In genomic region chr15:73716417-73716816, GRCh38 we compare ENCODE assay signal across 24 cellular contexts. TPM values are rescaled to one million over a fixed set of nuclear protein-coding genes. Genes with fewer than 3 reads are reported as not detected.
DNase-seq lines count a peak whose midpoint lies in the region; ATAC-seq and TF ChIP-seq lines count a peak whose summit lies in the region.
"Had no signal": no experiment of that assay in that cellular context is flagged by ENCODE, and none has a peak within 500 bp of the region (broad histone marks: within the 10 kb centered on the region; RNA-seq: fewer than 3 reads in every experiment).

No MANE protein-coding gene starts in this region.

- H3K4me3 ChIP-seq in stomach (no peak overlapping the region), MG63 (no peak overlapping the region)
- H3K4me3 ChIP-seq: uterus had no signal

- 59 to 70% (median 65%) methylated on average over 6 of the region's 6 CpGs for WGBS in stomach, 5 donors

- H3K27ac Mint-ChIP-seq in stimulated activated naive CD8-positive, alpha-beta T cell treated with anti-CD3 and anti-CD28 coated beads, Interleukin-15, amount 100 ng/mL, for 72 hours: no peak overlapping the region
- H3K27ac Mint-ChIP-seq: activated CD8-positive, alpha-beta T cell treated with anti-CD3 and anti-CD28 coated beads, Interleukin-2, amount 10 ng/mL, durations not matched to agents 7 days and 5 days; CD8-positive, alpha-beta T cell had no signal

- H3K4me1 Mint-ChIP-seq in stimulated activated naive CD8-positive, alpha-beta T cell treated with anti-CD3 and anti-CD28 coated beads, Interleukin-15, amount 100 ng/mL, for 72 hours: no peaks in the 10 kb centered on the region

- H3K9me3 Mint-ChIP-seq in stimulated activated naive CD8-positive, alpha-beta T cell treated with anti-CD3 and anti-CD28 coated beads, Interleukin-15, amount 100 ng/mL, for 72 hours: no peaks in the 10 kb centered on the region
- H3K9me3 Mint-ChIP-seq: CD8-positive, alpha-beta T cell; neural crest cell had no signal

- no peak overlapping the region for H3K4me3 Mint-ChIP-seq in stimulated activated naive CD8-positive, alpha-beta T cell treated with anti-CD3 and anti-CD28 coated beads, Interleukin-15, amount 100 ng/mL, for 72 hours
- H3K4me3 Mint-ChIP-seq: activated CD8-positive, alpha-beta T cell treated with anti-CD3 and anti-CD28 coated beads, Interleukin-2, amount 10 ng/mL, durations not matched to agents 7 days and 5 days; CD8-positive, alpha-beta T cell; neural crest cell had no signal

- intact Hi-C loops in left ventricle myocardium superior (cut with micrococcal nuclease): no loop called here
- intact Hi-C loops in stomach (cut with DNase I; ENCODE audit: low total_unique reads): no loop called here

- TF ChIP-seq EP300 in stomach (IDR thresholded peaks at IDR 0.05): no peak

- no peak for TF ChIP-seq POLR2A in stomach (IDR thresholded peaks at IDR 0.05)

- peaks cover 0 to 12% (median 0%) of the 10 kb centered on the region in 4 donors for H3K4me1 ChIP-seq in stomach
- H3K4me1 ChIP-seq: uterus had no signal

- DNase-seq in DMS153 (lab: John Stamatoyannopoulos, UW) (peak; percentile 64), DMS153 treated with DMSO at 0.1 percent for 48 hours (lab: John Stamatoyannopoulos, UW; ENCODE audit: unreplicated experiment) (no peak), NCI-H69 (lab: John Stamatoyannopoulos, UW) (peak; percentile 6), left ventricle myocardium superior (peak; percentile 94), stomach (peak; percentile 51), MG63 (no peak)
- no peak for DNase-seq in stimulated activated CD4-positive, alpha-beta T cell treated with anti-CD3 and anti-CD28 coated beads, Interleukin-2, amount 100 ng/mL, for 24 hours
- no peak for DNase-seq in stimulated activated naive CD8-positive, alpha-beta T cell treated with anti-CD3 and anti-CD28 coated beads, Interleukin-15, amount 100 ng/mL, for 72 hours
- DNase-seq: activated CD8-positive, alpha-beta T cell treated with anti-CD3 and anti-CD28 coated beads, Interleukin-2, amount 10 ng/mL, durations not matched to agents 7 days and 5 days; activated naive CD4-positive, alpha-beta T cell; activated T-cell treated with anti-CD3 and anti-CD28 coated beads, Interleukin-2, amount 50 U/mL, for 1 hour; amygdala; caudate nucleus; CD8-positive, alpha-beta T cell; NCI-H1048; NCI-H446; T1000; uterus had no signal

- H3K27me3 Mint-ChIP-seq in stimulated activated naive CD8-positive, alpha-beta T cell treated with anti-CD3 and anti-CD28 coated beads, Interleukin-15, amount 100 ng/mL, for 72 hours: peaks cover 33% of the 10 kb centered on the region

- ATAC-seq in left ventricle myocardium superior: peak; percentile 91
- ATAC-seq in stimulated activated naive CD8-positive, alpha-beta T cell treated with anti-CD3 and anti-CD28 coated beads, Interleukin-15, amount 100 ng/mL, for 72 hours: no peak
- ATAC-seq: activated CD4-positive, CD25-positive, alpha-beta regulatory T cell treated with anti-CD3 and anti-CD28 coated beads, Interleukin-2, amount 50 U/mL, for 24 hours; activated CD8-positive, alpha-beta T cell treated with anti-CD3 and anti-CD28 coated beads, Interleukin-2, amount 10 ng/mL, durations not matched to agents 7 days and 5 days; CD8-positive, alpha-beta T cell; HCT116 had no signal

- no peaks in the 10 kb centered on the region for H3K27me3 ChIP-seq in stomach
- no peaks in the 10 kb centered on the region for H3K27me3 ChIP-seq in MG63
- H3K27me3 ChIP-seq: uterus had no signal

- H3K36me3 ChIP-seq in stomach: peaks cover 12 to 34% (median 29%) of the 10 kb centered on the region in 4 donors
- peaks cover 16% of the 10 kb centered on the region for H3K36me3 ChIP-seq in MG63
- H3K36me3 ChIP-seq: uterus had no signal

- no peak for TF ChIP-seq CTCF in stomach (IDR thresholded peaks at IDR 0.05)

- no peak overlapping the region for H3K27ac ChIP-seq in stomach
- H3K27ac ChIP-seq: 22Rv1, uterus had no signal

- no peaks in the 10 kb centered on the region for H3K9me3 ChIP-seq in stomach
- no peaks in the 10 kb centered on the region for H3K9me3 ChIP-seq in MG63
- H3K9me3 ChIP-seq: uterus had no signal

RNA-seq across cellular contexts. Expression of gene CD276, which starts 32.2 kb away (rescaled TPM):
- total RNA-seq in left ventricle myocardium superior (39.0 TPM), stomach (100 to 1,000 TPM in 1 of 5 donors, 10 to 100 TPM in 4; 24.4 to 185 (median 34.4) TPM)
- 10 to 100 TPM; 10.4 to 33.9 (median 19.3) TPM for polyA plus RNA-seq in stomach
- total RNA-seq in MG63 (2014; rRNA removed; shearing (Covaris generic); ENCODE audit: low replicate concordance): 139 and 155 TPM in 2 replicates
- total RNA-seq: activated CD8-positive, alpha-beta T cell treated with anti-CD3 and anti-CD28 coated beads, Interleukin-2, amount 10 ng/mL, durations not matched to agents 7 days and 5 days; CD8-positive, alpha-beta T cell had no signal

RNA-seq across cellular contexts. Expression of gene INSYN1, which starts 36.7 kb away (rescaled TPM):
- 168 TPM for total RNA-seq in left ventricle myocardium superior
- total RNA-seq in stomach: 10 to 100 TPM in 2 of 5 donors, 1 to 10 TPM in 2, under 1 TPM in 1; 0.14 to 39.7 (median 9.3) TPM
- 10 to 100 TPM in 1 of 3 donors, 1 to 10 TPM in 2; 2.0 to 11.3 (median 5.6) TPM for polyA plus RNA-seq in stomach
- 15.2 and 21.2 TPM in 2 replicates for total RNA-seq in MG63 (2014; rRNA removed; shearing (Covaris generic); ENCODE audit: low replicate concordance)
- total RNA-seq: activated CD8-positive, alpha-beta T cell treated with anti-CD3 and anti-CD28 coated beads, Interleukin-2, amount 10 ng/mL, durations not matched to agents 7 days and 5 days; CD8-positive, alpha-beta T cell; mononuclear cell; RPMI7951 had no signal

Comparison
In these comparisons a context has a peak if more than half of its experiments do, and no peak if none do; other contexts are left out.
1. DNase-seq: peak in DMS153 (single experiment), NCI-H69 (single experiment), left ventricle myocardium superior (single experiment) and stomach (single experiment); none in DMS153 treated with DMSO at 0.1 percent for 48 hours (single experiment), MG63 (single experiment), stimulated activated CD4-positive, alpha-beta T cell treated with anti-CD3 and anti-CD28 coated beads, Interleukin-2, amount 100 ng/mL, for 24 hours (0 of 2) and stimulated activated naive CD8-positive, alpha-beta T cell treated with anti-CD3 and anti-CD28 coated beads, Interleukin-15, amount 100 ng/mL, for 72 hours (0 of 2).